23 cellular contexts compared by ENCODE assay signal in the genomic region with DNA sequence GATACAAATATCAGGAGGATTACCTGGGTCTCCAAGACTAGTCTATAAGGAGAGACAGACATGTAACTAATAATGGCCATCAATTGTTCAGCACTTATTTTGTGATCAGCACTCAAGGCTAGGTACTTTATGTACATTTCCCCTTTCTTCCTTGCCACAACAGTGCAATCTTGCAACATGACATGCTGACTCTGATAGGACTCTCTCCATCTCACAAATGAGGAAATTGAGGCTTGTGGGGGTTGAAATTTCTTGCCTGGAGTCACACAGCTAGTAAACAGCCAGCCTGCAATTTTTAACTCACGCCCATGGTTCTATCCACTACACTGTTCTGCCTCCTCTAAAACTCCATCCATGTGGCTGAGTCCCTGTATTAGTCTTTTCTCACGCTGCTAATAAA.
DNase-seq lines count a peak whose midpoint lies in the region; ATAC-seq and TF ChIP-seq lines count a peak whose summit lies in the region.
"Had no signal": no experiment of that assay in that cellular context is flagged by ENCODE, and none has a peak within 500 bp of the region (broad histone marks: within the 10 kb centered on the region; RNA-seq: fewer than 3 reads in every experiment).

No MANE protein-coding gene starts in this region.

- ATAC-seq in Right ventricle myocardium superior (ENCODE audit: poor library complexity) (peak; percentile 11), Right ventricle myocardium inferior (no peak), left lung (peak; percentile 71), aorta (ENCODE audit: low FRiP score) (peak; percentile 52)
- ATAC-seq: activated CD4-positive, CD25-positive, alpha-beta regulatory T cell treated with anti-CD3 and anti-CD28 coated beads, Interleukin-2, amount 50 U/mL, for 24 hours; activated T-cell treated with anti-CD3 and anti-CD28 coated beads, Interleukin-2, amount 50 U/mL, for 72 hours; stimulated activated naive B cell treated with anti-CD40 and anti-IgM and Interleukin-4, amounts not matched to agents 10 μg/mL and 1 μg/mL and 100 μg/mL, for 72 hours had no signal

- H3K9me3 ChIP-seq in left lung (no peaks in the 10 kb centered on the region), aorta (ENCODE audit: control insufficient read depth, low read length) (no peaks in the 10 kb centered on the region)
- H3K9me3 ChIP-seq: ascending aorta, BLaER1, esophagus squamous epithelium, tibial artery had no signal

- WGBS in aorta, 2 donors: 95 to 99% methylated on average over 2 of the region's 2 CpGs

- H3K27ac ChIP-seq in left lung (peak overlapping the region in 1 of 2 donors; percentile 91), aorta (ENCODE audit: low read depth in 1 of 2, low read length in 2 of 2) (no peak overlapping the region)
- H3K27ac ChIP-seq: 22Rv1, BLaER1, esophagus squamous epithelium, tibial artery had no signal

- no peak for TF ChIP-seq CTCF in left lung (IDR thresholded peaks at IDR 0.05)

- H3K27me3 ChIP-seq in left lung (no peaks in the 10 kb centered on the region), aorta (ENCODE audit: control insufficient read depth in 1 of 2, insufficient read depth in 2 of 2, low read length in 1 of 2) (no peaks in the 10 kb centered on the region)
- H3K27me3 ChIP-seq: ascending aorta, BLaER1, esophagus squamous epithelium, tibial artery had no signal

- H3K4me1 ChIP-seq in left lung (peaks cover 0 to 6% of the 10 kb centered on the region in 2 donors), aorta (ENCODE audit: control insufficient read depth in 1 of 2, insufficient read depth in 2 of 2, low read length in 2 of 2) (peaks cover 9 to 18% of the 10 kb centered on the region in 2 donors)
- H3K4me1 ChIP-seq: BLaER1, esophagus squamous epithelium had no signal

- H3K36me3 ChIP-seq in left lung: no peaks in the 10 kb centered on the region
- H3K36me3 ChIP-seq in aorta (ENCODE audit: control insufficient read depth in 1 of 2, insufficient read depth in 2 of 2, low read length in 1 of 2): no peaks in the 10 kb centered on the region
- H3K36me3 ChIP-seq: ascending aorta, BLaER1, esophagus squamous epithelium had no signal

- no peak overlapping the region for H3K4me3 ChIP-seq in left lung
- no peak overlapping the region for H3K4me3 ChIP-seq in aorta (ENCODE audit: low read length in 2 of 2)
- H3K4me3 ChIP-seq: ascending aorta, BLaER1, esophagus squamous epithelium, tibial artery had no signal

- DNase-seq in Right ventricle myocardium superior (no peak), Right ventricle myocardium inferior (ENCODE audit: missing footprints) (no peak), SKM-1 (lab: John Stamatoyannopoulos, UW; ENCODE audit: unreplicated experiment) (peak; percentile 93), left lung (no peak), aorta (no peak), posterior vena cava (ENCODE audit: low spot score) (no peak), AG20443 (ENCODE audit: low spot score) (no peak)
- no peak for DNase-seq in activated T-cell treated with anti-CD3 and anti-CD28 coated beads, Interleukin-2, amount 50 U/mL, for 48 hours
- DNase-seq: activated T-cell treated with anti-CD3 and anti-CD28 coated beads, Interleukin-2, amount 50 U/mL, for 72 hours; effector memory CD4-positive, alpha-beta T cell; esophagus squamous epithelium; H7; NCI-H1436 treated with DMSO at 0.1 percent for 48 hours; NCI-H526; nephron progenitor cell; SHP77 treated with DMSO at 0.1 percent for 48 hours; stimulated activated CD4-positive, alpha-beta T cell treated with anti-CD3 and anti-CD28 coated beads, Interleukin-2, amount 100 ng/mL, for 24 hours; stimulated activated naive B cell treated with anti-CD40 and anti-IgM and Interleukin-4, amounts not matched to agents 10 μg/mL and 1 μg/mL and 100 μg/mL, for 72 hours; tibial artery had no signal

- intact Hi-C loops in Right ventricle myocardium superior (cut with DNase I): no loop called here
- intact Hi-C loops in Right ventricle myocardium inferior (cut with DNase I): loop anchor here (5.0 kb wide), 1 partner anchor 39 kb away; no protein-coding TSS in a partner anchor
- intact Hi-C loops in left lung (cut with DNase I): no loop called here
- intact Hi-C loops in aorta (cut with DNase I): loop anchor here in 1 of 2 donors (10.0 kb wide), 1 partner anchor 132 kb away; no protein-coding TSS in a partner anchor
- intact Hi-C loops in posterior vena cava (cut with DNase I): no loop called here
